In genomic region chr1:156848461-156849150, GRCh38 we compare ENCODE assay signal across 9 cellular contexts. TPM values are rescaled to one million over a fixed set of nuclear protein-coding genes. Genes with fewer than 3 reads are reported as not detected.
DNase-seq lines count a peak whose midpoint lies in the region; ATAC-seq and TF ChIP-seq lines count a peak whose summit lies in the region.
"Had no signal": no experiment of that assay in that cellular context is flagged by ENCODE, and none has a peak within 500 bp of the region (broad histone marks: within the 10 kb centered on the region; RNA-seq: fewer than 3 reads in every experiment).

No MANE protein-coding gene starts in this region.

- peaks cover 12% of the 10 kb centered on the region for H3K4me1 ChIP-seq in lower lobe of right lung

- H3K9me3 Mint-ChIP-seq in WTC11 = no peaks in the 10 kb centered on the region
- no peaks in the 10 kb centered on the region for H3K9me3 Mint-ChIP-seq in stimulated activated effector memory CD8-positive, alpha-beta T cell treated with anti-CD3 and anti-CD28 coated beads, Interleukin-12 subunit alpha, Interleukin-12 subunit beta, amount 100 ng/mL, for 72 hours
- H3K9me3 Mint-ChIP-seq: nephron had no signal

- no peak overlapping the region for H3K4me3 ChIP-seq in lower lobe of right lung

- CTCF ChIA-PET in WTC11 (lab: Charles Lee) = interaction anchor here (0.5 to 6.1 kb wide), 17 partner anchors 9 to 159 kb away, joined by 3 to 81 read pairs (median 6); partner anchors contain the start of genes INSRR and NTRK1

- peak; percentile 76 for ATAC-seq in WTC11
- peak; percentile 54 to 61 for ATAC-seq in lower lobe of right lung
- peak; percentile 89 for ATAC-seq in stimulated activated effector memory CD8-positive, alpha-beta T cell treated with anti-CD3 and anti-CD28 coated beads, Interleukin-12 subunit alpha, Interleukin-12 subunit beta, amount 100 ng/mL, for 72 hours
- ATAC-seq in HG03342 (IDR thresholded peaks at IDR 0.05; ENCODE audit: unreplicated experiment) = no peak
- no peak for ATAC-seq in GM21423 (IDR thresholded peaks at IDR 0.05; ENCODE audit: unreplicated experiment)

- H3K9me3 ChIP-seq in lower lobe of right lung = no peaks in the 10 kb centered on the region

- H3K27me3 ChIP-seq in lower lobe of right lung (ENCODE audit: low read depth) = peaks cover 70% of the 10 kb centered on the region

- peaks cover 16% of the 10 kb centered on the region for H3K4me1 Mint-ChIP-seq in WTC11
- H3K4me1 Mint-ChIP-seq in stimulated activated effector memory CD8-positive, alpha-beta T cell treated with anti-CD3 and anti-CD28 coated beads, Interleukin-12 subunit alpha, Interleukin-12 subunit beta, amount 100 ng/mL, for 72 hours = peaks cover 45% of the 10 kb centered on the region

- H3K27me3 Mint-ChIP-seq in WTC11 (ENCODE audit: low read depth) = peaks cover 97% of the 10 kb centered on the region

- no peak overlapping the region for H3K27ac Mint-ChIP-seq in WTC11
- H3K27ac Mint-ChIP-seq in stimulated activated effector memory CD8-positive, alpha-beta T cell treated with anti-CD3 and anti-CD28 coated beads, Interleukin-12 subunit alpha, Interleukin-12 subunit beta, amount 100 ng/mL, for 72 hours = peak overlapping the region; percentile 76
- H3K27ac Mint-ChIP-seq: nephron had no signal

- no peak overlapping the region for H3K27ac ChIP-seq in lower lobe of right lung

- DNase-seq in WTC11 (ENCODE audit: low spot score) (peak; percentile 82), lower lobe of right lung (peak; percentile 71), DMS153 treated with DMSO at 0.1 percent for 48 hours (lab: John Stamatoyannopoulos, UW; ENCODE audit: unreplicated experiment) (no peak), NCI-H2171 treated with DMSO at 0.1 percent for 48 hours (lab: John Stamatoyannopoulos, UW) (no peak)
- peak; percentile 57 for DNase-seq in activated naive CD4-positive, alpha-beta T cell treated with Interleukin-2 at 50 U/mL for 16 hours
- peak; percentile 46 to 67 for DNase-seq in stimulated activated effector memory CD8-positive, alpha-beta T cell treated with anti-CD3 and anti-CD28 coated beads, Interleukin-12 subunit alpha, Interleukin-12 subunit beta, amount 100 ng/mL, for 72 hours (ENCODE audit: low spot score in 2 of 2)

- no peaks in the 10 kb centered on the region for H3K36me3 Mint-ChIP-seq in WTC11
- H3K36me3 Mint-ChIP-seq in stimulated activated effector memory CD8-positive, alpha-beta T cell treated with anti-CD3 and anti-CD28 coated beads, Interleukin-12 subunit alpha, Interleukin-12 subunit beta, amount 100 ng/mL, for 72 hours = no peaks in the 10 kb centered on the region

- POLR2A ChIA-PET in WTC11 (lab: Charles Lee) = interaction anchor here (1.3 to 1.4 kb wide), 2 partner anchors 12 to 37 kb away, joined by 3 to 8 read pairs; partner anchors contain the start of gene NTRK1

- TF ChIP-seq CTCF in WTC11 (IDR thresholded peaks at IDR 0.05) (no peak), lower lobe of right lung (IDR thresholded peaks at IDR 0.05) (no peak)

- intact Hi-C loops in lower lobe of right lung (cut with DNase I) = no loop called here

- no peaks in the 10 kb centered on the region for H3K36me3 ChIP-seq in lower lobe of right lung

- peak overlapping the region; percentile 71 for H3K4me3 Mint-ChIP-seq in WTC11
- peak overlapping the region; percentile 70 for H3K4me3 Mint-ChIP-seq in stimulated activated effector memory CD8-positive, alpha-beta T cell treated with anti-CD3 and anti-CD28 coated beads, Interleukin-12 subunit alpha, Interleukin-12 subunit beta, amount 100 ng/mL, for 72 hours

TF ChIP-seq in WTC11, 78 proteins besides CTCF, POLR2A, EP300 and RAD21:
- no peak for TF ChIP-seq ZNF425 (CRISPR knock-in tag; conservative IDR thresholded peaks at IDR 0.05)
- peak; percentile 65 for TF ChIP-seq SP1 (CRISPR knock-in tag; conservative IDR thresholded peaks at IDR 0.05)
- TF ChIP-seq ZNF281 (CRISPR knock-in tag; IDR thresholded peaks at IDR 0.05) = no peak
- 0 out of 2 replicates have a peak, but pooled peaks have one; percentile 24 for TF ChIP-seq FOXP4 (CRISPR knock-in tag; IDR thresholded peaks at IDR 0.05)
TF ChIP-seq in WTC11: peak in this region for 2.

RNA-seq across cellular contexts. Expression of gene INSRR, which starts 10.3 kb away (rescaled TPM):
- total RNA-seq in WTC11 (2021) (0.05 to 0.11 TPM in 2 of 3 replicates, not detected in the other), lower lobe of right lung (not detected)

RNA-seq across cellular contexts. Expression of gene NTRK1, which starts 12.1 kb away (rescaled TPM):
- 0.23 to 0.42 TPM (median 0.23 TPM) in 3 replicates for total RNA-seq in WTC11 (2021)
- total RNA-seq in lower lobe of right lung = 1.9 TPM

RNA-seq across cellular contexts. Expression of gene SH2D2A, which starts 32.0 kb away (rescaled TPM):
- 4.9 to 6.9 TPM (median 6.6 TPM) in 3 replicates for total RNA-seq in WTC11 (2021)
- total RNA-seq in lower lobe of right lung = 3.5 TPM

RNA-seq across cellular contexts. Expression of gene PEAR1, which starts 44.9 kb away (rescaled TPM):
- total RNA-seq in WTC11 (2021) (0.89 to 1.6 TPM (median 1.0 TPM) in 3 replicates), lower lobe of right lung (14.8 TPM)

Comparison
In these comparisons a context has a peak if more than half of its experiments do, and no peak if none do; other contexts are left out.
1. ATAC-seq: peak in WTC11 (single experiment), lower lobe of right lung (2 of 2) and stimulated activated effector memory CD8-positive, alpha-beta T cell treated with anti-CD3 and anti-CD28 coated beads, Interleukin-12 subunit alpha, Interleukin-12 subunit beta, amount 100 ng/mL, for 72 hours (single experiment); none in HG03342 (single experiment) and GM21423 (single experiment).
2. DNase-seq: peak in WTC11 (single experiment), activated naive CD4-positive, alpha-beta T cell treated with Interleukin-2 at 50 U/mL for 16 hours (single experiment), lower lobe of right lung (single experiment) and stimulated activated effector memory CD8-positive, alpha-beta T cell treated with anti-CD3 and anti-CD28 coated beads, Interleukin-12 subunit alpha, Interleukin-12 subunit beta, amount 100 ng/mL, for 72 hours (2 of 2); none in DMS153 treated with DMSO at 0.1 percent for 48 hours (single experiment) and NCI-H2171 treated with DMSO at 0.1 percent for 48 hours (single experiment).